8 cellular contexts compared by ENCODE assay signal in the genomic region with DNA sequence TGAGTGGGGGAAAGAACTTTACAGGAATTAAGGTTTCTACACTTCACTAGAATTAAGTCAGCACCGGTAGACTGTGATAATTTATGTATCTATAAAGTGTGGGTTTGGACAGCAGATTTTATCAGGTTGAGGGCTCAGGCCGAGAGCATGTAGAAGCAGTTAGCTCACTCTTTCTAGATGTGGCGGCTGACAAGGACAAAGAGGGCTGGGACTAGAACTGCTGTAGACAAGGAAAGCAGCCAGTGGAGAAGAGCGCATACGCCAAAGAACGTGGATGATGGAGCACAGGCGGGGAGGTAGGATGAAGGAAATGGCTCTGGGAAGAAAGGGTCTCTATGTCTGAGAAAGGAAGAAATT. TPM values are rescaled to one million over a fixed set of nuclear protein-coding genes. Genes with fewer than 3 reads are reported as not detected.
DNase-seq lines count a peak whose midpoint lies in the region; ATAC-seq and TF ChIP-seq lines count a peak whose summit lies in the region.

No MANE protein-coding gene starts in this region.

- intact Hi-C loops in Right ventricle myocardium inferior (cut with DNase I) = loop anchor here (2.0 to 10.0 kb wide), 2 partner anchors 124 to 132 kb away; no protein-coding TSS in a partner anchor
- intact Hi-C loops in cardiac septum (cut with DNase I) = loop anchor here (2.0 to 5.0 kb wide), 3 partner anchors 99 to 359 kb away; partner anchors contain the start of genes CPD and NSRP1
- intact Hi-C loops in sciatic nerve (cut with DNase I) = no loop called here

- no peak for DNase-seq in Right ventricle myocardium inferior (ENCODE audit: missing footprints)
- DNase-seq in cardiac septum (ENCODE audit: low spot score) = no peak
- no peak for DNase-seq in Jurkat, Clone E6-1 (ENCODE audit: low read depth, low spot score)
- DNase-seq in activated T-cell treated with anti-CD3 and anti-CD28 coated beads, Interleukin-2, amount 50 U/mL, for 4 hours = no peak
- peak; percentile 7 to 33 for DNase-seq in cardiac muscle cell (ENCODE audit: low read depth in 1 of 2, low spot score in 1 of 2)
- no peak for DNase-seq in sciatic nerve (ENCODE audit: low spot score)
- no peak for DNase-seq in NCI-H1105 (lab: John Stamatoyannopoulos, UW)
- no peak for DNase-seq in T-helper 9 cell

- peak overlapping the region; percentile 99 for H3K4me3 ChIP-seq in Jurkat, Clone E6-1 (ENCODE audit: low read length)
- peak overlapping the region; percentile 86 for H3K4me3 ChIP-seq in cardiac muscle cell

- peak overlapping the region; percentile 98 for H3K27ac ChIP-seq in cardiac muscle cell

- no peak for TF ChIP-seq CTCF in cardiac muscle cell (IDR thresholded peaks at IDR 0.05; ENCODE audit: low read depth, low read length)

- H3K36me3 Mint-ChIP-seq in activated T-cell treated with anti-CD3 and anti-CD28 coated beads, Interleukin-2, amount 50 U/mL, for 4 hours (ENCODE audit: insufficient read depth) = peaks cover 7% of the 10 kb centered on the region

- no peaks in the 10 kb centered on the region for H3K27me3 Mint-ChIP-seq in activated T-cell treated with anti-CD3 and anti-CD28 coated beads, Interleukin-2, amount 50 U/mL, for 4 hours (ENCODE audit: low read depth)

- peaks cover 39% of the 10 kb centered on the region for H3K4me1 Mint-ChIP-seq in activated T-cell treated with anti-CD3 and anti-CD28 coated beads, Interleukin-2, amount 50 U/mL, for 4 hours (ENCODE audit: low read depth)

- peaks cover 12% of the 10 kb centered on the region for H3K36me3 ChIP-seq in cardiac muscle cell

- peaks cover 11% of the 10 kb centered on the region for H3K4me1 ChIP-seq in cardiac muscle cell (ENCODE audit: low read depth)

- H3K27me3 ChIP-seq in cardiac muscle cell = no peaks in the 10 kb centered on the region

- ATAC-seq in Right ventricle myocardium inferior (peak; percentile 27), sciatic nerve (peak; percentile 50)
- ATAC-seq in activated T-cell treated with anti-CD3 and anti-CD28 coated beads, Interleukin-2, amount 50 U/mL, for 4 hours = peak; percentile 25 to 29

- no peaks in the 10 kb centered on the region for H3K9me3 Mint-ChIP-seq in activated T-cell treated with anti-CD3 and anti-CD28 coated beads, Interleukin-2, amount 50 U/mL, for 4 hours

- peak overlapping the region; percentile 99 for H3K4me3 Mint-ChIP-seq in activated T-cell treated with anti-CD3 and anti-CD28 coated beads, Interleukin-2, amount 50 U/mL, for 4 hours

- no peaks in the 10 kb centered on the region for H3K9me3 ChIP-seq in cardiac muscle cell (ENCODE audit: low read depth)

RNA-seq across cellular contexts. Expression of gene GOSR1, which starts 0.5 kb away (rescaled TPM):
- total RNA-seq in Right ventricle myocardium inferior (28.8 TPM), cardiac septum (35.3 TPM), cardiac muscle cell (21.6 and 24.6 TPM in 2 replicates), sciatic nerve (60.5 TPM)
- 32.9 TPM for polyA plus RNA-seq in Jurkat, Clone E6-1 (2012; ENCODE audit: insufficient read depth, insufficient read length)
- 10 to 100 TPM; 61.7 to 63.5 (median 62.7) TPM for total RNA-seq in activated T-cell treated with anti-CD3 and anti-CD28 coated beads, Interleukin-2, amount 50 U/mL, for 4 hours
- polyA plus RNA-seq in cardiac muscle cell = 30.0 and 40.1 TPM in 2 replicates

Comparison
In these comparisons a context has a peak if more than half of its experiments do, and no peak if none do; other contexts are left out.
1. DNase-seq: peak in cardiac muscle cell (2 of 2); none in Right ventricle myocardium inferior (single experiment), cardiac septum (single experiment), Jurkat, Clone E6-1 (single experiment), activated T-cell treated with anti-CD3 and anti-CD28 coated beads, Interleukin-2, amount 50 U/mL, for 4 hours (single experiment), sciatic nerve (single experiment), NCI-H1105 (single experiment) and T-helper 9 cell (single experiment).
2. Peak in every context shown above with its lines, with median percentiles within 50 percentile points of each other: ATAC-seq.